17 cellular contexts compared by ENCODE assay signal in genomic region chrY:6983221-6983620, GRCh38.
DNase-seq lines count a peak whose midpoint lies in the region; ATAC-seq and TF ChIP-seq lines count a peak whose summit lies in the region.
"Had no signal": no experiment of that assay in that cellular context is flagged by ENCODE, and none has a peak within 500 bp of the region (broad histone marks: within the 10 kb centered on the region; RNA-seq: fewer than 3 reads in every experiment).

No MANE protein-coding gene starts in this region.

- no peak for TF ChIP-seq EP300 in transverse colon (IDR thresholded peaks at IDR 0.05; ENCODE audit: low read depth)

- H3K4me1 Mint-ChIP-seq in activated T-helper 17 cell treated with anti-CD3 and anti-CD28 coated beads, Interleukin-2, amount 50 U/mL, for 72 hours = no peaks in the 10 kb centered on the region

- TF ChIP-seq POLR2A in transverse colon (IDR thresholded peaks at IDR 0.05) = no peak

- H3K36me3 ChIP-seq in OCI-LY1 (ENCODE audit: insufficient read depth, low read length) (peaks cover 6% of the 10 kb centered on the region), transverse colon (no peaks in the 10 kb centered on the region)

- no peaks in the 10 kb centered on the region for H3K27me3 ChIP-seq in OCI-LY1 (ENCODE audit: insufficient read depth, low read length)
- H3K27me3 ChIP-seq in transverse colon = no peaks in the 10 kb centered on the region

- peak; percentile 19 for ATAC-seq in activated T-helper 17 cell treated with anti-CD3 and anti-CD28 coated beads, Interleukin-2, amount 50 U/mL, for 72 hours (replicated peaks)
- no peak for ATAC-seq in GM19324 (IDR thresholded peaks at IDR 0.05; ENCODE audit: low FRiP score, unreplicated experiment)
- ATAC-seq: HCT116 had no signal

- no peak overlapping the region for H3K4me3 Mint-ChIP-seq in activated T-helper 17 cell treated with anti-CD3 and anti-CD28 coated beads, Interleukin-2, amount 50 U/mL, for 72 hours
- H3K4me3 Mint-ChIP-seq: CD4-positive, alpha-beta T cell; HFFc6 had no signal

- H3K4me1 ChIP-seq in OCI-LY1 (ENCODE audit: insufficient read depth, low read length, severe bottlenecking) = peaks cover 74% of the 10 kb centered on the region
- H3K4me1 ChIP-seq in transverse colon = no peaks in the 10 kb centered on the region
- H3K4me1 ChIP-seq: Caco-2 had no signal

- intact Hi-C loops in transverse colon (cut with DNase I; ENCODE audit: low total_unique reads) = no loop called here

- H3K9ac ChIP-seq in OCI-LY1 (ENCODE audit: low read length) = no peak overlapping the region; the same call in 1 of the 2 replicates

- in situ Hi-C loops in transverse colon (cut with MboI; ENCODE audit: low pct_ligation_motif_present in 1 of 4, low pct_unique_long_range_greater_than_20kb in 1 of 4, low sequenced_read_pairs in 3 of 4) = no loop called here

- no peaks in the 10 kb centered on the region for H4K20me1 ChIP-seq in OCI-LY1 (ENCODE audit: insufficient read depth, low read length)

- TF ChIP-seq CTCF in OCI-LY1 (IDR thresholded peaks at IDR 0.05; ENCODE audit: low read length) (no peak), transverse colon (IDR thresholded peaks at IDR 0.05) (no peak)

- DNase-seq in foreskin melanocyte (peak; percentile 79), SIG-M5 (lab: John Stamatoyannopoulos, UW) (no peak), transverse colon (no peak), T-helper 2 cell (no peak)
- DNase-seq: AML-193; Caco-2; CD4-positive, alpha-beta T cell; GOT3; H7; HFFc6; IMR-90 had no signal

- H3K9me3 Mint-ChIP-seq in activated T-helper 17 cell treated with anti-CD3 and anti-CD28 coated beads, Interleukin-2, amount 50 U/mL, for 72 hours = no peaks in the 10 kb centered on the region
- H3K9me3 Mint-ChIP-seq: CD4-positive, alpha-beta T cell; HFFc6 had no signal

- no peak overlapping the region for H3K4me3 ChIP-seq in OCI-LY1 (ENCODE audit: low read depth, low read length, poor library complexity, severe bottlenecking)
- H3K4me3 ChIP-seq in transverse colon = no peak overlapping the region

- H3K27me3 Mint-ChIP-seq in activated T-helper 17 cell treated with anti-CD3 and anti-CD28 coated beads, Interleukin-2, amount 50 U/mL, for 72 hours = no peaks in the 10 kb centered on the region
- H3K27me3 Mint-ChIP-seq: CD4-positive, alpha-beta T cell had no signal

- no peak overlapping the region for H2AFZ ChIP-seq in OCI-LY1 (ENCODE audit: low read length)

- no peak overlapping the region for H3K27ac Mint-ChIP-seq in activated T-helper 17 cell treated with anti-CD3 and anti-CD28 coated beads, Interleukin-2, amount 50 U/mL, for 72 hours
- H3K27ac Mint-ChIP-seq: CD4-positive, alpha-beta T cell; HFFc6 had no signal

- no peaks in the 10 kb centered on the region; the same call in 1 of the 2 replicates for H3K79me2 ChIP-seq in OCI-LY1 (ENCODE audit: insufficient read depth, low read length)

- peak overlapping the region; percentile 77 for H3K27ac ChIP-seq in OCI-LY1 (ENCODE audit: low read depth, low read length, poor library complexity, severe bottlenecking)
- no peak overlapping the region for H3K27ac ChIP-seq in transverse colon
- H3K27ac ChIP-seq: C4-2B, HL-60 had no signal

- H3K36me3 Mint-ChIP-seq in activated T-helper 17 cell treated with anti-CD3 and anti-CD28 coated beads, Interleukin-2, amount 50 U/mL, for 72 hours (ENCODE audit: low read depth) = no peaks in the 10 kb centered on the region

- 93% methylated on average over 2 of the region's 3 CpGs; no CpG with 5 or more reads in 1 of the 2 donors for WGBS in transverse colon (ENCODE audit: low coverage in 1 of 2), 2 donors

- H3K9me3 ChIP-seq in OCI-LY1 (ENCODE audit: low read length) = no peaks in the 10 kb centered on the region
- H3K9me3 ChIP-seq in transverse colon = no peaks in the 10 kb centered on the region
- H3K9me3 ChIP-seq: Caco-2 had no signal

- no peaks in the 10 kb centered on the region for H3K9me2 ChIP-seq in OCI-LY1 (ENCODE audit: low read depth, low read length)

- H3F3A ChIP-seq in OCI-LY1 (ENCODE audit: insufficient read depth, low read length) = no peaks in the 10 kb centered on the region

- H3K4me2 ChIP-seq in OCI-LY1 (ENCODE audit: low read length) = peak overlapping the region; percentile 49; the same call in 1 of the 2 replicates
